ENCODE assay signal across 8 cellular contexts in genomic region chr19:45467456-45468158, GRCh38. TPM values are rescaled to one million over a fixed set of nuclear protein-coding genes. Genes with fewer than 3 reads are reported as not detected.
DNase-seq lines count a peak whose midpoint lies in the region; ATAC-seq, FAIRE-seq and TF ChIP-seq lines count a peak whose summit lies in the region.

FOSB (plus strand) TSS chr19:45467996; CDS start chr19:45468587, 591 bp downstream.

- no peak for TF ChIP-seq CTCF in activated B cell treated with CpG ODN at 0.5 μM for 24 hours (IDR thresholded peaks at IDR 0.05)
- TF ChIP-seq CTCF in bronchial epithelial cell (IDR thresholded peaks at IDR 0.05; ENCODE audit: insufficient read depth, low read length, severe bottlenecking): no peak
- no peak for TF ChIP-seq CTCF in spleen (IDR thresholded peaks at IDR 0.05 in 8 of 11, conservative IDR thresholded peaks at IDR 0.05 in 3 of 11)

- peaks cover 53% of the 10 kb centered on the region for H3K4me1 Mint-ChIP-seq in activated B cell treated with CpG ODN at 0.5 μM for 24 hours

- TF ChIP-seq POLR2A in spleen (IDR thresholded peaks at IDR 0.05): peak in 2 of 3 donors; percentile 82 to 97

- DNase-seq in NK-92 treated with Interleukin-12 subunit alpha and Interleukin-12 subunit beta, amount 100 ng/mL, for 24 hours (lab: John Stamatoyannopoulos, UW): peak; percentile 93
- no peak for DNase-seq in NK-92 (lab: John Stamatoyannopoulos, UW; ENCODE audit: unreplicated experiment)
- DNase-seq in NCI-H2171 treated with DMSO at 0.1 percent for 48 hours (lab: John Stamatoyannopoulos, UW): peak; percentile 92
- DNase-seq in activated B cell treated with CpG ODN at 0.5 μM for 24 hours: peak; percentile 94
- peak; percentile 77 for DNase-seq in bronchial epithelial cell (ENCODE audit: low read depth)
- peak; percentile 95 for DNase-seq in inferior parietal cortex (ENCODE audit: extremely low spot score)
- DNase-seq in spleen: peak; percentile 97

- H3K4me3 ChIP-seq in bronchial epithelial cell (ENCODE audit: low read depth, low read length) (peak within 1 kb of the TSS; percentile 92), spleen (peak within 1 kb of the TSS; percentile 57 to 81 (median 66))

- FAIRE-seq in bronchial epithelial cell (lab: Jason Lieb, UNC): no peak

- H3K36me3 Mint-ChIP-seq in activated B cell treated with CpG ODN at 0.5 μM for 24 hours (ENCODE audit: low read depth): peaks cover 17% of the 10 kb centered on the region

- no peaks in the 10 kb centered on the region for H3K9me3 ChIP-seq in spleen

- intact Hi-C loops in activated B cell treated with CpG ODN at 0.5 μM for 24 hours (cut with micrococcal nuclease): loop anchor here (1.0 kb wide), 3 partner anchors 11 to 28 kb away; no protein-coding TSS in a partner anchor
- intact Hi-C loops in spleen (cut with DNase I; ENCODE audit: low total_unique reads): no loop called here

- POLR2A ChIA-PET in activated B cell treated with CpG ODN at 0.5 μM for 24 hours (lab: Charles Lee): interaction anchor here (0.5 to 4.9 kb wide), 17 partner anchors 11 to 420 kb away, joined by 3 to 66 read pairs (median 9); partner anchors contain the start of genes OPA3, QPCTL and SYMPK

- peak; percentile 38 for ATAC-seq in HG03066 (IDR thresholded peaks at IDR 0.05; ENCODE audit: low read depth, unreplicated experiment)
- peak; percentile 25 for ATAC-seq in activated B cell treated with CpG ODN at 0.5 μM for 24 hours (ENCODE audit: low read depth)

- peaks cover under 1% of the 10 kb centered on the region for H3K36me3 ChIP-seq in bronchial epithelial cell (ENCODE audit: control insufficient read depth, insufficient read depth, low read length)
- H3K36me3 ChIP-seq in spleen: no peaks in the 10 kb centered on the region

- H3K27me3 ChIP-seq in bronchial epithelial cell (ENCODE audit: control insufficient read depth, insufficient read depth, low read length): no peaks in the 10 kb centered on the region
- H3K27me3 ChIP-seq in spleen (replicated peaks in 1 of 7): peaks cover 0 to 43% (median 3%) of the 10 kb centered on the region in 7 donors

- H3K27ac Mint-ChIP-seq in activated B cell treated with CpG ODN at 0.5 μM for 24 hours: peak within 1 kb of the TSS; percentile 98

- H3K27ac ChIP-seq in spleen: peak within 1 kb of the TSS; percentile 83 to 98 (median 93)

- H3K9me3 Mint-ChIP-seq in activated B cell treated with CpG ODN at 0.5 μM for 24 hours: no peaks in the 10 kb centered on the region

- CTCF ChIA-PET in activated B cell treated with CpG ODN at 0.5 μM for 24 hours (lab: Charles Lee): interaction anchor here (1.4 to 4.6 kb wide), 4 partner anchors 11 to 64 kb away, joined by 3 to 50 read pairs (median 28); no protein-coding TSS in a partner anchor

- peaks cover 21 to 57% (median 44%) of the 10 kb centered on the region in 6 donors for H3K4me1 ChIP-seq in spleen

- H3K4me3 Mint-ChIP-seq in activated B cell treated with CpG ODN at 0.5 μM for 24 hours: peak within 1 kb of the TSS; percentile 92

- 0 to 2% (median 0%) methylated on average over 24 to 56 of the region's 56 CpGs for WGBS in spleen, 5 donors

- peaks cover 6% of the 10 kb centered on the region for H3K27me3 Mint-ChIP-seq in activated B cell treated with CpG ODN at 0.5 μM for 24 hours

RNA-seq across cellular contexts. Expression of gene FOSB, which starts in this region (rescaled TPM):
- 16.8 and 20.4 TPM in 2 replicates for total RNA-seq in activated B cell treated with CpG ODN at 0.5 μM for 24 hours
- total RNA-seq in bronchial epithelial cell: 3.6 and 4.2 TPM in 2 replicates
- total RNA-seq in spleen: 10 to 100 TPM in 2 of 7 donors, 1 to 10 TPM in 4, under 1 TPM in 1; 0.92 to 41.7 (median 1.6) TPM
- polyA plus RNA-seq in spleen: 1 to 10 TPM in 2 of 3 donors, under 1 TPM in 1; 0.42 to 2.2 (median 1.3) TPM
